ENCODE assay signal across 8 cellular contexts in the genomic region with DNA sequence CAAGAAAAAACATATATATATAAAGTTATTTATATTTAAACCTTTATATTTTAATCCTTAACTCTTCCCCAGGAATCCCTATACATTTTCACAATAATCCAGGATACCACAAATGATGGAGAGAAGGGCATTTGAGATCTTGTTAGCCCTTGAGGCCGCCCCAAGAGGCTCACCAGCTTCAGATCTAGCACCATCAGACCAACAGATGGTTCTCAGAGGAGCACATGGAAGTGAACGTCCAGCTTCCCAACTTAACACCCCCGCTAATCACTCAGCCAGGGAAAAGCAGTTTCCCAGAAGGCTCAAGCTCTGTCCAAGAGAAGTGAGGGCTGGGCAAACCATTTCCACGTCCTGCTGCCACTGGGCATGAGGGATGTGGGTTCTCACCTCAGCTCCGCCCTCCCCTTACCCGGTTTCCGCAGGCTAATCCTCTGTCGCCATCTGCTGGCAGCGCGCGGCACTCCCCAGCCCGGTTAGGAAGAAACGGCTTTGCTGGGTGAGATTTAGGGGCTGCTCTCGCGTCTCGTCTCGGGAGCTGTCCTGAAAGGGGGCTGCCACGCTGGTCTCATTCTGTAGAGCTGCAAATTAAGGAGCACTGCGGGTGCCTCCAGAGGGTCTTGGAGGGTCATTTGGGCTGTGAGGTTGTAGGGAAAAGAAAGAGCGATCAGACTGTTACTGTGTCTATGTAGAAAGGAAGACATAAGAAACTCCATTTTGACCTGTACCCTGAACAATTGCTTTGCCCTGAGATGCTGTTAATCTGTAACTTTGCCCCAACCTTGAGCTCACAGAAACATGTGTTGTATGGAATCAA. TPM values are rescaled to one million over a fixed set of nuclear protein-coding genes. Genes with fewer than 3 reads are reported as not detected.
DNase-seq lines count a peak whose midpoint lies in the region; ATAC-seq and TF ChIP-seq lines count a peak whose summit lies in the region.

No MANE protein-coding gene starts in this region.

- H3K9me3 ChIP-seq in endodermal cell (ENCODE audit: control insufficient read depth, low read length), result peaks cover 22% of the 10 kb centered on the region

- peak; percentile 99 for TF ChIP-seq CTCF in endodermal cell (conservative IDR thresholded peaks at IDR 0.05)

- peaks cover 9% of the 10 kb centered on the region for H3K27me3 Mint-ChIP-seq in endodermal cell (ENCODE audit: insufficient read depth)

- H3K4me3 Mint-ChIP-seq in endodermal cell, result peak overlapping the region; percentile 37

- no peaks in the 10 kb centered on the region for H3K36me3 ChIP-seq in endodermal cell (ENCODE audit: control insufficient read depth, insufficient read depth, low read length)

- H3K4me1 Mint-ChIP-seq in endodermal cell, result peaks cover 12% of the 10 kb centered on the region

- H3K27ac ChIP-seq in endodermal cell (ENCODE audit: low read depth, low read length), result no peak overlapping the region

- H3K9ac ChIP-seq in endodermal cell (ENCODE audit: extremely low read depth, low read length, poor library complexity, severe bottlenecking), result no peak overlapping the region

- DNase-seq in C1 segment of cervical spinal cord (lab: John Stamatoyannopoulos, UW) (peak in 12 of 14 donors; percentile 5 to 75 (median 52)), NOMO-1 treated with DMSO at 0.1 percent for 48 hours (lab: John Stamatoyannopoulos, UW; ENCODE audit: unreplicated experiment) (peak; percentile 57), endodermal cell (peak; percentile 96), mucosa of gallbladder (ENCODE audit: low spot score) (peak; percentile 81)
- peak; percentile 69 to 89 (median 83) for DNase-seq in activated CD8-positive, alpha-beta memory T cell treated with anti-CD3 and anti-CD28 coated beads for 48 hours (ENCODE audit: low read depth in 2 of 3, low spot score in 2 of 3)
- peak; percentile 83 for DNase-seq in stimulated activated CD8-positive, alpha-beta memory T cell treated with anti-CD3 and anti-CD28 coated beads, Interleukin-4, amount 100 ng/mL, for 24 hours (ENCODE audit: low read depth)

- peak overlapping the region; percentile 57 for H3K4me3 ChIP-seq in endodermal cell (ENCODE audit: low read length)

- peaks cover 6% of the 10 kb centered on the region for H3K4me1 ChIP-seq in endodermal cell (ENCODE audit: control insufficient read depth, insufficient read depth, low read length)

- peaks cover 27% of the 10 kb centered on the region for H3K9me3 Mint-ChIP-seq in endodermal cell

- no peak overlapping the region for H3K27ac Mint-ChIP-seq in endodermal cell

- 20 to 76% methylated on average over 4 to 20 of the region's 20 CpGs for WGBS in endodermal cell (ENCODE audit: insufficient coverage in 1 of 2, insufficient read length in 1 of 2), 2 experiments

- no peaks in the 10 kb centered on the region for H3K27me3 ChIP-seq in endodermal cell (ENCODE audit: control insufficient read depth, insufficient read depth, low read length, poor library complexity, severe bottlenecking)

- ATAC-seq in GM19438 (IDR thresholded peaks at IDR 0.05; ENCODE audit: low read depth, unreplicated experiment) (peak; percentile 98), HG03521 (IDR thresholded peaks at IDR 0.05; ENCODE audit: unreplicated experiment) (peak; percentile 96)

- H3K36me3 Mint-ChIP-seq in endodermal cell (ENCODE audit: low read depth), result peaks cover 12% of the 10 kb centered on the region

RNA-seq across cellular contexts. Expression of a gene that starts 6.8 kb away (rescaled TPM):
- total RNA-seq in endodermal cell (10 to 100 TPM; 11.4 to 34.2 TPM), mucosa of gallbladder (41.0 TPM)
- polyA plus RNA-seq in endodermal cell (2013, experiment 1 of 2), result 22.0 TPM
- 16.1 TPM for polyA plus RNA-seq in endodermal cell (2013, experiment 2 of 2)

RNA-seq across cellular contexts. Expression of a gene that starts 28.8 kb away (rescaled TPM):
- total RNA-seq in endodermal cell (10 to 100 TPM; 20.0 to 23.1 TPM), mucosa of gallbladder (1.4 TPM)
- polyA plus RNA-seq in endodermal cell (2013, experiment 1 of 2), result 12.6 TPM
- 14.1 TPM for polyA plus RNA-seq in endodermal cell (2013, experiment 2 of 2)

RNA-seq across cellular contexts. Expression of a gene that starts 36.1 kb away (rescaled TPM):
- 10 to 100 TPM; 16.1 to 16.6 TPM for total RNA-seq in endodermal cell
- 122 TPM for polyA plus RNA-seq in endodermal cell (2013, experiment 1 of 2)
- polyA plus RNA-seq in endodermal cell (2013, experiment 2 of 2), result 107 TPM
- 63.6 TPM for total RNA-seq in mucosa of gallbladder

RNA-seq across cellular contexts. Expression of a gene that starts 49.7 kb away (rescaled TPM):
- total RNA-seq in endodermal cell (not detected), mucosa of gallbladder (not detected)
- not detected for polyA plus RNA-seq in endodermal cell (2013, experiment 1 of 2)
- polyA plus RNA-seq in endodermal cell (2013, experiment 2 of 2), result not detected
